Comparison of ENCODE assay signal across 13 cellular contexts in the genomic region with DNA sequence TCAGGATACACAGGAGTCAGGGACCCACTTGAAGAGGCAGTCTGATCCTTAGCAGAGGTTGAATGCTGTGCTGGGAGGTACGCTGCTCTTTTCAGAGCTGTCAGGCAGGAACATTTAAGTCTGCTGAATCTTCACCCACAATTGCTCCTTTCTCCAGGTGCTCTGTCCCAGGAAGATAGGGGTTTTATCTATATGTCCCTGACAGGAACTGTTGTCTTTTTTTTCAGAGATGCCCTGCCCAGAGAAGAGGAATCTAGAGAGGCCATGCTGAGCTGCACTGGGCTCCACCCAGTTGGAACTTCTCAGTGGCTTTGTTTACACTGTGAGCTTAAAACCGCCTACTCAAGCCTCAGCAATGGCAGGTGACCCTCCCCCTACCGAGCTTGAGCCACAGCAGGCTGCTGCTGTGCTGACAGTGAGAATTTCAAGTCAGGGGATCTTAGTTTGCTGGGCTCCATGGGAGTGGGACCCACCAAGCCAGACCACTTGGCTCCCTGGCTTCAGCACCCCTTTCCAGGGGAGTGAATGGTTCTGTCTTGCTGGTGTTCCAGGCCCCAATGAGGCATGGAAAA.
DNase-seq lines count a peak whose midpoint lies in the region; ATAC-seq, FAIRE-seq and TF ChIP-seq lines count a peak whose summit lies in the region.
"Had no signal": no experiment of that assay in that cellular context is flagged by ENCODE, and none has a peak within 500 bp of the region (broad histone marks: within the 10 kb centered on the region; RNA-seq: fewer than 3 reads in every experiment).

No MANE protein-coding gene starts in this region.

- H3K79me2 ChIP-seq in H9 (ENCODE audit: insufficient read depth, low read length) (no peaks in the 10 kb centered on the region), astrocyte (ENCODE audit: insufficient read depth, low read length) (no peaks in the 10 kb centered on the region)

- no peaks in the 10 kb centered on the region for H3K23me2 ChIP-seq in H9 (ENCODE audit: insufficient read length, low read depth, low read length, poor library complexity, severe bottlenecking)

- peaks cover 1 to 12% (median 10%) of the 10 kb centered on the region in 3 experiments; a peak in 4 of 7 replicates for H3K36me3 Mint-ChIP-seq in H9 (ENCODE audit: insufficient read depth in 1 of 3, low read depth in 3 of 3)
- no peaks in the 10 kb centered on the region for H3K36me3 Mint-ChIP-seq in astrocyte (ENCODE audit: low read depth, unreplicated experiment)
- H3K36me3 Mint-ChIP-seq: stimulated activated effector memory CD8-positive, alpha-beta T cell treated with anti-CD3 and anti-CD28 coated beads, Interleukin-12 subunit alpha, Interleukin-12 subunit beta, amount 100 ng/mL, for 72 hours had no signal

- no CpG with 5 or more reads among the region's 3 CpGs for WGBS in H9 (ENCODE audit: extremely low coverage, insufficient read length, low lambda C conversion rate)

- H4K20me1 ChIP-seq in H9 (ENCODE audit: control insufficient read depth, insufficient read depth, insufficient read length) (no peaks in the 10 kb centered on the region), astrocyte (ENCODE audit: insufficient read depth, low read length) (no peaks in the 10 kb centered on the region)

- H3K79me1 ChIP-seq in H9 (ENCODE audit: insufficient read depth, low read depth, low read length, poor library complexity, severe bottlenecking): no peaks in the 10 kb centered on the region

- H2BK15ac ChIP-seq in H9 (ENCODE audit: low read depth, low read length): no peak overlapping the region

- no peak overlapping the region for H4K91ac ChIP-seq in H9 (ENCODE audit: insufficient read length, low read depth, low read length)

- no peaks in the 10 kb centered on the region for H3K27me3 ChIP-seq in H9 (ENCODE audit: insufficient read depth, low read length)
- H3K27me3 ChIP-seq in astrocyte (ENCODE audit: insufficient read depth, low read length): no peaks in the 10 kb centered on the region
- H3K27me3 ChIP-seq: ascending aorta, SJCRH30 had no signal

- H3K4me3 Mint-ChIP-seq in H9 (no peak overlapping the region), astrocyte (ENCODE audit: unreplicated experiment) (no peak overlapping the region)
- H3K4me3 Mint-ChIP-seq: activated B cell treated with CpG ODN at 0.5 μM for 24 hours; stimulated activated effector memory CD8-positive, alpha-beta T cell treated with anti-CD3 and anti-CD28 coated beads, Interleukin-12 subunit alpha, Interleukin-12 subunit beta, amount 100 ng/mL, for 72 hours had no signal

- H4K5ac ChIP-seq in H9 (ENCODE audit: insufficient read length, low read depth, low read length): no peak overlapping the region

- H2BK12ac ChIP-seq in H9 (ENCODE audit: insufficient read length, low read depth, low read length): no peak overlapping the region

- H3K36me3 ChIP-seq in astrocyte (ENCODE audit: insufficient read depth, low read length): no peaks in the 10 kb centered on the region
- H3K36me3 ChIP-seq: SJCRH30 had no signal

- DNase-seq in COLO668 (lab: John Stamatoyannopoulos, UW; ENCODE audit: unreplicated experiment): peak; percentile 5
- peak; percentile 65 for DNase-seq in H9
- DNase-seq in astrocyte (ENCODE audit: low read depth): peak; percentile 57
- peak; percentile 53 for DNase-seq in iPS-NIHi7 (ENCODE audit: extremely low spot score)
- DNase-seq: activated B cell treated with CpG ODN at 0.5 μM for 24 hours, SJCRH30 had no signal

- no peak for TF ChIP-seq POLR2A in GM18505 (IDR thresholded peaks at IDR 0.05; ENCODE audit: borderline replicate concordance, extremely low read depth, insufficient read depth, insufficient read length)

- no peak overlapping the region for H2BK20ac ChIP-seq in H9 (ENCODE audit: low read depth, low read length, poor library complexity, severe bottlenecking)

- no peak overlapping the region for H3K4me3 ChIP-seq in astrocyte (ENCODE audit: insufficient read depth, low read depth, low read length)
- H3K4me3 ChIP-seq: ascending aorta, SJCRH30 had no signal

- no peak overlapping the region for H3K18ac ChIP-seq in H9 (ENCODE audit: insufficient read length, low read depth, low read length)

- no peak overlapping the region for H3K56ac ChIP-seq in H9 (ENCODE audit: insufficient read length, low read depth, low read length)

- no peak overlapping the region for H2BK120ac ChIP-seq in H9 (ENCODE audit: low read depth, low read length, poor library complexity, severe bottlenecking)

- H3K27me3 Mint-ChIP-seq in H9 (ENCODE audit: low read depth) (no peaks in the 10 kb centered on the region), astrocyte (ENCODE audit: low read depth, unreplicated experiment) (no peaks in the 10 kb centered on the region)
- H3K27me3 Mint-ChIP-seq: activated B cell treated with CpG ODN at 0.5 μM for 24 hours had no signal

- ATAC-seq in GM18505 (IDR thresholded peaks at IDR 0.05; ENCODE audit: unreplicated experiment): no peak
- no peak for ATAC-seq in HG03565 (IDR thresholded peaks at IDR 0.05; ENCODE audit: unreplicated experiment)
- ATAC-seq in GM21825 (IDR thresholded peaks at IDR 0.05; ENCODE audit: unreplicated experiment): no peak
- no peak for ATAC-seq in GM19397 (IDR thresholded peaks at IDR 0.05; ENCODE audit: unreplicated experiment)
- ATAC-seq: stimulated activated effector memory CD8-positive, alpha-beta T cell treated with anti-CD3 and anti-CD28 coated beads, Interleukin-12 subunit alpha, Interleukin-12 subunit beta, amount 100 ng/mL, for 72 hours had no signal

- H3K4ac ChIP-seq in H9 (ENCODE audit: low read depth, low read length): no peak overlapping the region

- peaks cover 2% of the 10 kb centered on the region; the same call in 1 of the 2 replicates for H3K4me1 ChIP-seq in H9 (ENCODE audit: insufficient read depth, low read length)
- peaks cover 14% of the 10 kb centered on the region for H3K4me1 ChIP-seq in astrocyte (ENCODE audit: insufficient read depth, low read length)
- H3K4me1 ChIP-seq: ascending aorta, SJCRH30 had no signal

- TF ChIP-seq CTCF in H9 (conservative IDR thresholded peaks at IDR 0.05) (no peak), astrocyte (IDR thresholded peaks at IDR 0.05; ENCODE audit: insufficient read depth, low read depth, low read length) (no peak)

- no peak overlapping the region for H4K8ac ChIP-seq in H9 (replicated peaks; ENCODE audit: insufficient read length, low read depth, low read length)

- H3K9ac ChIP-seq in H9 (ENCODE audit: extremely low read depth, insufficient read length, low read length) (no peak overlapping the region), astrocyte (ENCODE audit: low read length) (no peak overlapping the region)

- no peak overlapping the region for H2BK5ac ChIP-seq in H9 (ENCODE audit: insufficient read length, low read length)

- no peak overlapping the region for H3T11ph ChIP-seq in H9 (ENCODE audit: low read length)

- H3K14ac ChIP-seq in H9 (ENCODE audit: insufficient read depth, low read length): no peak overlapping the region

- H3K27ac Mint-ChIP-seq in H9: peak overlapping the region in 2 of 3 experiments; percentile 49 to 76; a peak in 3 of 7 replicates
- no peak overlapping the region for H3K27ac Mint-ChIP-seq in astrocyte (ENCODE audit: unreplicated experiment)
- H3K27ac Mint-ChIP-seq: activated B cell treated with CpG ODN at 0.5 μM for 24 hours; stimulated activated effector memory CD8-positive, alpha-beta T cell treated with anti-CD3 and anti-CD28 coated beads, Interleukin-12 subunit alpha, Interleukin-12 subunit beta, amount 100 ng/mL, for 72 hours had no signal

- H3K4me2 ChIP-seq in H9 (ENCODE audit: insufficient read depth, insufficient read length, low read length): no peak overlapping the region
- H3K4me2 ChIP-seq in astrocyte (ENCODE audit: low read length): peak overlapping the region; percentile 2

- peaks cover 0 to 7% of the 10 kb centered on the region in 2 experiments; a peak in 3 of 4 replicates for H3K4me1 Mint-ChIP-seq in H9
- peaks cover 20% of the 10 kb centered on the region for H3K4me1 Mint-ChIP-seq in astrocyte (ENCODE audit: low read depth, unreplicated experiment)
- H3K4me1 Mint-ChIP-seq: activated B cell treated with CpG ODN at 0.5 μM for 24 hours; stimulated activated effector memory CD8-positive, alpha-beta T cell treated with anti-CD3 and anti-CD28 coated beads, Interleukin-12 subunit alpha, Interleukin-12 subunit beta, amount 100 ng/mL, for 72 hours had no signal

- H3K23ac ChIP-seq in H9 (ENCODE audit: insufficient read length, low read depth, low read length): no peak overlapping the region

- H3K9me3 ChIP-seq in H9 (ENCODE audit: control insufficient read depth, low read depth, low read length) (no peaks in the 10 kb centered on the region), astrocyte (ENCODE audit: insufficient read depth, low read depth, low read length) (no peaks in the 10 kb centered on the region)

- no peak for FAIRE-seq in astrocyte (lab: Jason Lieb, UNC)
- FAIRE-seq: islet of Langerhans had no signal

- peaks cover 6 to 10% of the 10 kb centered on the region in 2 experiments; a peak in 4 of 5 replicates for H3K9me3 Mint-ChIP-seq in H9
- H3K9me3 Mint-ChIP-seq in astrocyte (ENCODE audit: unreplicated experiment): peaks cover 3% of the 10 kb centered on the region

- no peak overlapping the region for H2AFZ ChIP-seq in H9 (ENCODE audit: low read length)
- H2AFZ ChIP-seq in astrocyte (ENCODE audit: low read depth, low read length): no peak overlapping the region

- no peak overlapping the region for H3K27ac ChIP-seq in H9 (ENCODE audit: insufficient read length, low read depth, low read length)
- H3K27ac ChIP-seq in astrocyte (ENCODE audit: low read depth, low read length): no peak overlapping the region
- H3K27ac ChIP-seq: ascending aorta, SJCRH30 had no signal

- no peak overlapping the region for H2AK5ac ChIP-seq in H9 (ENCODE audit: insufficient read length, low read length)

Comparison
In these comparisons a context has a peak if more than half of its experiments do, and no peak if none do; other contexts are left out.
1. DNase-seq: peak in every context shown above with its lines; median percentile 65 in H9; 57 in astrocyte; 53 in iPS-NIHi7; 5 in COLO668.